1 cellular context compared by ENCODE assay signal in genomic region chr6:154995241-154996162, GRCh38.
TF ChIP-seq lines count a peak whose summit lies in the region.

Gene TIAM2, plus strand, starts transcription at chr6:154995315. Its CDS starts 133,909 bp downstream, at chr6:155129224.

TF ChIP-seq in HepG2, 621 proteins besides CTCF, POLR2A, EP300 and RAD21 (continued from another document and continues in another):
- no peak for TF ChIP-seq ZNF646 (CRISPR knock-in tag; IDR thresholded peaks at IDR 0.05)
- TF ChIP-seq HNF1B (CRISPR knock-in tag; IDR thresholded peaks at IDR 0.05), result no peak
- TF ChIP-seq RNF2 (conservative IDR thresholded peaks at IDR 0.05; ENCODE audit: low read depth), result no peak
- TF ChIP-seq ZNF576 (CRISPR knock-in tag; IDR thresholded peaks at IDR 0.05), result no peak; the same call in 1 of the 2 replicates
- peak; percentile 82 for TF ChIP-seq ARHGAP35 (CRISPR knock-in tag; IDR thresholded peaks at IDR 0.05; ENCODE audit: borderline replicate concordance)
- no peak for TF ChIP-seq FIP1L1 (IDR thresholded peaks at IDR 0.05; ENCODE audit: borderline replicate concordance, insufficient read depth, low read depth, low read length)
- TF ChIP-seq BRF2 (CRISPR knock-in tag; IDR thresholded peaks at IDR 0.05), result no peak
- no peak for TF ChIP-seq MAFG (CRISPR knock-in tag; IDR thresholded peaks at IDR 0.05)
- no peak for TF ChIP-seq HBP1 (CRISPR knock-in tag; IDR thresholded peaks at IDR 0.05; ENCODE audit: low read depth)
- no peak; the same call in 1 of the 2 replicates for TF ChIP-seq ZNF547 (CRISPR knock-in tag; IDR thresholded peaks at IDR 0.05)
- no peak for TF ChIP-seq GTF2F1 (IDR thresholded peaks at IDR 0.05; ENCODE audit: low read length)
- no peak for TF ChIP-seq EED (CRISPR knock-in tag; IDR thresholded peaks at IDR 0.05)
- TF ChIP-seq SMAD1 (CRISPR knock-in tag; IDR thresholded peaks at IDR 0.05; ENCODE audit: borderline replicate concordance, low read depth), result no peak; the same call in 1 of the 2 replicates
- TF ChIP-seq RBM22 (optimal IDR thresholded peaks at IDR 0.05; ENCODE audit: low read length), result no peak
- no peak for TF ChIP-seq ZNF629 (CRISPR knock-in tag; conservative IDR thresholded peaks at IDR 0.05)
- peak; percentile 94 for TF ChIP-seq HNRNPL (IDR thresholded peaks at IDR 0.05; ENCODE audit: low read depth, low read length)
- no peak for TF ChIP-seq ZNF430 (CRISPR knock-in tag; IDR thresholded peaks at IDR 0.05)
- no peak for TF ChIP-seq ZNF577 (CRISPR knock-in tag; IDR thresholded peaks at IDR 0.05; ENCODE audit: borderline replicate concordance, low read depth)
- peak; percentile 31; the same call in 1 of the 2 replicates for TF ChIP-seq PRDM15 (CRISPR knock-in tag; IDR thresholded peaks at IDR 0.05)
- no peak for TF ChIP-seq RFX1 (IDR thresholded peaks at IDR 0.05)
- no peak for TF ChIP-seq ZNF709 (CRISPR knock-in tag; IDR thresholded peaks at IDR 0.05)
- TF ChIP-seq ZFP62 (CRISPR knock-in tag; IDR thresholded peaks at IDR 0.05), result no peak
- no peak for TF ChIP-seq ESRRA (CRISPR knock-in tag; IDR thresholded peaks at IDR 0.05; ENCODE audit: low read depth)
- no peak; the same call in 1 of the 2 replicates for TF ChIP-seq MXD3 (CRISPR knock-in tag; IDR thresholded peaks at IDR 0.05)
- TF ChIP-seq ZMAT3 (CRISPR knock-in tag; conservative IDR thresholded peaks at IDR 0.05), result no peak
- TF ChIP-seq ARID3A (IDR thresholded peaks at IDR 0.05; ENCODE audit: low read depth, low read length), result no peak
- TF ChIP-seq CREB3 (CRISPR knock-in tag; IDR thresholded peaks at IDR 0.05), result no peak
- no peak for TF ChIP-seq CBX2 (IDR thresholded peaks at IDR 0.05; ENCODE audit: low read depth, low read length)
- no peak for TF ChIP-seq CBX2 (CRISPR knock-in tag; IDR thresholded peaks at IDR 0.05; ENCODE audit: low read depth)
- TF ChIP-seq CHCHD3 (CRISPR knock-in tag; IDR thresholded peaks at IDR 0.05), result 0 out of 2 replicates have a peak, but pooled peaks have one; percentile 70
- peak; percentile 78; the same call in 1 of the 2 replicates for TF ChIP-seq ZBTB8A (CRISPR knock-in tag; IDR thresholded peaks at IDR 0.05; ENCODE audit: borderline replicate concordance, low read depth)
- no peak for TF ChIP-seq ZNF124 (CRISPR knock-in tag; IDR thresholded peaks at IDR 0.05)
- peak; percentile 100 for TF ChIP-seq ZSCAN20 (CRISPR knock-in tag; IDR thresholded peaks at IDR 0.05; ENCODE audit: borderline replicate concordance)
- no peak for TF ChIP-seq XBP1 (CRISPR knock-in tag; IDR thresholded peaks at IDR 0.05)
- peak; percentile 54; the same call in 1 of the 2 replicates for TF ChIP-seq THAP9 (CRISPR knock-in tag; IDR thresholded peaks at IDR 0.05; ENCODE audit: borderline replicate concordance)
